In genomic region chr17:59798111-59798510, GRCh38 we compare ENCODE assay signal across 23 cellular contexts.
DNase-seq lines count a peak whose midpoint lies in the region; ATAC-seq, FAIRE-seq and TF ChIP-seq lines count a peak whose summit lies in the region.
"Had no signal": no experiment of that assay in that cellular context is flagged by ENCODE, and none has a peak within 500 bp of the region (broad histone marks: within the 10 kb centered on the region; RNA-seq: fewer than 3 reads in every experiment).

No MANE protein-coding gene starts in this region.

- no peaks in the 10 kb centered on the region for H3K9me3 ChIP-seq in Panc1 (ENCODE audit: control insufficient read depth, insufficient read depth, low read depth, low read length)
- no peaks in the 10 kb centered on the region for H3K9me3 ChIP-seq in tibial artery
- H3K9me3 ChIP-seq in pancreas = no peaks in the 10 kb centered on the region
- H3K9me3 ChIP-seq: adrenal gland, esophagus muscularis mucosa, psoas muscle had no signal

- H3K4me1 Mint-ChIP-seq in activated naive CD4-positive, alpha-beta T cell treated with anti-CD3 and anti-CD28 coated beads for 36 hours (ENCODE audit: low read depth) = peaks cover 40% of the 10 kb centered on the region
- peaks cover 5% of the 10 kb centered on the region for H3K4me1 Mint-ChIP-seq in central memory CD8-positive, alpha-beta T cell
- H3K4me1 Mint-ChIP-seq: nephron progenitor cell had no signal

- no peaks in the 10 kb centered on the region for H3K27me3 ChIP-seq in Panc1 (ENCODE audit: control insufficient read depth, insufficient read depth, low read length)
- no peaks in the 10 kb centered on the region for H3K27me3 ChIP-seq in tibial artery
- no peaks in the 10 kb centered on the region for H3K27me3 ChIP-seq in pancreas
- H3K27me3 ChIP-seq: adrenal gland, cardiac muscle cell, esophagus muscularis mucosa had no signal

- H3K36me3 ChIP-seq in Panc1 (ENCODE audit: control insufficient read depth, insufficient read depth, low read length) (peaks cover 2% of the 10 kb centered on the region; the same call in 1 of the 2 replicates), tibial artery (no peaks in the 10 kb centered on the region), pancreas (no peaks in the 10 kb centered on the region)
- H3K36me3 ChIP-seq: adrenal gland, cardiac muscle cell had no signal

- H3K4me1 ChIP-seq in Panc1 (ENCODE audit: control insufficient read depth, insufficient read depth, low read length) (peaks cover 32% of the 10 kb centered on the region), tibial artery (peaks cover 0 to 39% (median 7%) of the 10 kb centered on the region in 4 donors), pancreas (peaks cover 0 to 4% (median under 1%) of the 10 kb centered on the region in 3 donors)
- H3K4me1 ChIP-seq: psoas muscle had no signal

- no peak for DNase-seq in activated naive CD4-positive, alpha-beta T cell treated with anti-CD3 and anti-CD28 coated beads for 36 hours
- no peak for DNase-seq in activated naive CD4-positive, alpha-beta T cell treated with anti-CD3 and anti-CD28 coated beads, Interleukin-2, amount 50 U/mL, for 16 hours
- DNase-seq in Panc1 (ENCODE audit: low read depth, low spot score) = no peak
- DNase-seq in central memory CD8-positive, alpha-beta T cell (ENCODE audit: low spot score in 2 of 2) = no peak
- DNase-seq in tibial artery = no peak
- DNase-seq in pancreas = no peak
- DNase-seq in dermis blood vessel endothelial cell = no peak
- DNase-seq: activated CD4-positive, alpha-beta T cell treated with anti-CD3 and anti-CD28 coated beads for 4 hours; activated T-cell treated with anti-CD3 and anti-CD28 coated beads, Interleukin-2, amount 50 U/mL, for 48 hours; adrenal gland; effector CD4-positive, alpha-beta T cell; EL; left cardiac atrium; mesendoderm; NCI-H1092; NCI-H2081; NCI-H446 treated with DMSO at 0.1 percent for 48 hours; nephron progenitor cell; psoas muscle had no signal

- no peak overlapping the region for H3K4me3 Mint-ChIP-seq in activated naive CD4-positive, alpha-beta T cell treated with anti-CD3 and anti-CD28 coated beads for 36 hours
- peak overlapping the region; percentile 11 for H3K4me3 Mint-ChIP-seq in central memory CD8-positive, alpha-beta T cell
- H3K4me3 Mint-ChIP-seq: nephron progenitor cell had no signal

- TSS peak; percentile 44 for BruUV-seq in Panc1 (replicated peaks; lab: Mats Ljungman, UMichigan)

- in situ Hi-C loops in Panc1 (cut with HindIII; ENCODE audit: low pct_unique_long_range_greater_than_20kb, low sequenced_read_pairs) = no loop called here

- peak overlapping the region; percentile 76 for H3K27ac Mint-ChIP-seq in activated naive CD4-positive, alpha-beta T cell treated with anti-CD3 and anti-CD28 coated beads for 36 hours
- H3K27ac Mint-ChIP-seq in central memory CD8-positive, alpha-beta T cell (ENCODE audit: low read depth) = peak overlapping the region; percentile 61
- H3K27ac Mint-ChIP-seq: nephron progenitor cell had no signal

- intact Hi-C loops in activated naive CD4-positive, alpha-beta T cell treated with anti-CD3 and anti-CD28 coated beads for 36 hours (cut with micrococcal nuclease) = no loop called here
- intact Hi-C loops in Panc1 (cut with micrococcal nuclease; ENCODE audit: unreplicated experiment) = no loop called here
- intact Hi-C loops in tibial artery (cut with DNase I; ENCODE audit: low total_unique reads) = no loop called here
- intact Hi-C loops in pancreas (cut with DNase I) = no loop called here

- H3K27me3 Mint-ChIP-seq in activated naive CD4-positive, alpha-beta T cell treated with anti-CD3 and anti-CD28 coated beads for 36 hours (ENCODE audit: low read depth) = no peaks in the 10 kb centered on the region
- H3K27me3 Mint-ChIP-seq in central memory CD8-positive, alpha-beta T cell = no peaks in the 10 kb centered on the region

- ATAC-seq in Panc1 = no peak
- no peak for ATAC-seq in central memory CD8-positive, alpha-beta T cell (replicated peaks; ENCODE audit: extremely low read depth, poor library complexity, severe bottlenecking)
- no peak for ATAC-seq in HG02973 (IDR thresholded peaks at IDR 0.05; ENCODE audit: unreplicated experiment)
- no peak for ATAC-seq in pancreas
- ATAC-seq: left cardiac atrium, psoas muscle had no signal

- peaks cover 13% of the 10 kb centered on the region for H3K36me3 Mint-ChIP-seq in activated naive CD4-positive, alpha-beta T cell treated with anti-CD3 and anti-CD28 coated beads for 36 hours (ENCODE audit: low read depth)
- H3K36me3 Mint-ChIP-seq in central memory CD8-positive, alpha-beta T cell (ENCODE audit: insufficient read depth) = peaks cover 2% of the 10 kb centered on the region

- H3K27ac ChIP-seq in Panc1 (ENCODE audit: low read length) = peak overlapping the region; percentile 99
- peak overlapping the region; percentile 44 to 64 for H3K27ac ChIP-seq in tibial artery
- H3K27ac ChIP-seq in pancreas = peak overlapping the region in 1 of 4 donors; percentile 9
- H3K27ac ChIP-seq: adrenal gland, cardiac muscle cell, esophagus muscularis mucosa, psoas muscle, SK-N-MC had no signal

- H3K4me3 ChIP-seq in Panc1 (ENCODE audit: low read depth in 2 of 2, low read length in 2 of 2) (no peak overlapping the region), tibial artery (no peak overlapping the region), pancreas (no peak overlapping the region)
- H3K4me3 ChIP-seq: adrenal gland, cardiac muscle cell, esophagus muscularis mucosa, psoas muscle, SK-N-MC had no signal

- TF ChIP-seq CTCF in Panc1 (IDR thresholded peaks at IDR 0.05) (no peak), tibial artery (IDR thresholded peaks at IDR 0.05) (no peak), pancreas (IDR thresholded peaks at IDR 0.05) (no peak)

- POLR2A ChIA-PET in Panc1 (lab: Charles Lee) = interaction anchor here (0.6 kb wide), 1 partner anchor 27 kb away, joined by 10 read pairs; no protein-coding TSS in a partner anchor

- H3K9me3 Mint-ChIP-seq in activated naive CD4-positive, alpha-beta T cell treated with anti-CD3 and anti-CD28 coated beads for 36 hours = no peaks in the 10 kb centered on the region
- H3K9me3 Mint-ChIP-seq in central memory CD8-positive, alpha-beta T cell = no peaks in the 10 kb centered on the region
- H3K9me3 Mint-ChIP-seq: nephron progenitor cell had no signal

- CTCF ChIA-PET in activated naive CD4-positive, alpha-beta T cell treated with anti-CD3 and anti-CD28 coated beads for 36 hours (lab: Charles Lee) = interaction anchor here (0.7 to 1.8 kb wide), 3 partner anchors 10 to 45 kb away, joined by 3 to 6 read pairs (median 4); no protein-coding TSS in a partner anchor
- CTCF ChIA-PET in Panc1 (lab: Charles Lee) = no interaction called here

- 90 to 99% methylated on average over 4 of the region's 4 CpGs for WGBS in pancreas, 2 donors

- no peak for FAIRE-seq in pancreas (lab: Jason Lieb, UNC)
